ENCODE assay signal across 1 cellular context in genomic region chr20:43448431-43448747, GRCh38.
TF ChIP-seq lines count a peak whose summit lies in the region.

No MANE protein-coding gene starts in this region.

TF ChIP-seq in HEK293, 187 proteins besides CTCF, POLR2A, EP300 and RAD21:
- TF ChIP-seq ZNF596 (tag by site-specific recombination; IDR thresholded peaks at IDR 0.05), result peak; percentile 56; the same call in 1 of the 2 replicates
